9 cellular contexts compared by ENCODE assay signal in genomic region chr4:185134176-185134869, GRCh38. TPM values are rescaled to one million over a fixed set of nuclear protein-coding genes. Genes with fewer than 3 reads are reported as not detected.
A peak's percentile ranks its signal among the peaks of the same experiment; 100 is the strongest.
DNase-seq lines count a peak whose midpoint lies in the region; ATAC-seq, FAIRE-seq and TF ChIP-seq lines count a peak whose summit lies in the region.
"Had no signal": no experiment of that assay in that cellular context is flagged by ENCODE, and none has a peak within 500 bp of the region (broad histone marks: within the 10 kb centered on the region; RNA-seq: fewer than 3 reads in every experiment).

No MANE protein-coding gene starts in this region.

- no peak overlapping the region for H3K27ac ChIP-seq in osteoblast (ENCODE audit: low read depth, low read length)
- H3K27ac ChIP-seq: skin epidermis had no signal

- no peaks in the 10 kb centered on the region for H3K9me3 ChIP-seq in osteoblast (ENCODE audit: low read depth, low read length)

- peak; percentile 44 for FAIRE-seq in D721Med (lab: Jason Lieb, UNC)

- H3K36me3 ChIP-seq in osteoblast (ENCODE audit: insufficient read depth, low read length): no peaks in the 10 kb centered on the region

- TF ChIP-seq CTCF in D721Med (IDR thresholded peaks at IDR 0.05; ENCODE audit: insufficient read depth, missing control alignments) (peak; percentile 86), fibroblast of the aortic adventitia (IDR thresholded peaks at IDR 0.05; ENCODE audit: insufficient read depth, low read length) (peak; percentile 56), osteoblast (IDR thresholded peaks at IDR 0.05; ENCODE audit: extremely low read depth, low read depth, low read length) (peak; percentile 75)

- no peaks in the 10 kb centered on the region for H3K79me2 ChIP-seq in osteoblast (ENCODE audit: insufficient read depth, low read length)

- intact Hi-C loops in posterior cingulate gyrus (cut with DNase I): loop anchor here (1.0 kb wide), 1 partner anchor 94 kb away; no protein-coding TSS in a partner anchor

- H4K20me1 ChIP-seq in osteoblast (ENCODE audit: insufficient read depth, low read length): no peaks in the 10 kb centered on the region

- no peak overlapping the region for H2AFZ ChIP-seq in osteoblast (ENCODE audit: low read length)

- no peak for DNase-seq in D721Med (ENCODE audit: insufficient read length, low spot score)
- DNase-seq in LHCN-M2 (ENCODE audit: low read depth): peak; percentile 44
- peak; percentile 41 for DNase-seq in SW480 (ENCODE audit: low spot score)
- peak; percentile 77 for DNase-seq in fibroblast of the aortic adventitia (ENCODE audit: low read depth)
- peak; percentile 90 for DNase-seq in osteoblast (ENCODE audit: insufficient read length, low spot score, missing footprints)
- no peak for DNase-seq in posterior cingulate gyrus

- ATAC-seq in GM19463 (IDR thresholded peaks at IDR 0.05; ENCODE audit: unreplicated experiment): peak; percentile 61
- no peak for ATAC-seq in GM18873 (IDR thresholded peaks at IDR 0.05; ENCODE audit: low FRiP score, unreplicated experiment)

- no peaks in the 10 kb centered on the region for H3K4me1 ChIP-seq in osteoblast (ENCODE audit: insufficient read depth, low read length)

- H3K4me2 ChIP-seq in osteoblast (ENCODE audit: insufficient read depth, low read length): no peak overlapping the region

- no peaks in the 10 kb centered on the region for H3K27me3 ChIP-seq in osteoblast (ENCODE audit: insufficient read depth, low read length)

- H3K4me3 ChIP-seq in fibroblast of the aortic adventitia (ENCODE audit: low read depth, low read length) (no peak overlapping the region), osteoblast (ENCODE audit: insufficient read depth, low read length) (no peak overlapping the region)
- H3K4me3 ChIP-seq: skin epidermis had no signal

RNA-seq across cellular contexts. Expression of gene SLC25A4, which starts 8.7 kb away (rescaled TPM):
- total RNA-seq in LHCN-M2 (2014; rRNA removed) (7.3 and 8.2 TPM in 2 replicates), fibroblast of the aortic adventitia (ENCODE audit: low replicate concordance) (4.3 and 10.8 TPM in 2 replicates), osteoblast (8.3 and 14.1 TPM in 2 replicates)
- polyA plus RNA-seq in LHCN-M2 (2012): 12.5 TPM

Comparison
In these comparisons a context has a peak if more than half of its experiments do, and no peak if none do; other contexts are left out.
1. DNase-seq: peak in LHCN-M2 (single experiment), SW480 (single experiment), fibroblast of the aortic adventitia (single experiment) and osteoblast (single experiment); none in D721Med (single experiment) and posterior cingulate gyrus (0 of 10).
2. Peak in every context shown above with its lines, with median percentiles within 50 percentile points of each other: CTCF ChIP-seq.